In the genomic region with DNA sequence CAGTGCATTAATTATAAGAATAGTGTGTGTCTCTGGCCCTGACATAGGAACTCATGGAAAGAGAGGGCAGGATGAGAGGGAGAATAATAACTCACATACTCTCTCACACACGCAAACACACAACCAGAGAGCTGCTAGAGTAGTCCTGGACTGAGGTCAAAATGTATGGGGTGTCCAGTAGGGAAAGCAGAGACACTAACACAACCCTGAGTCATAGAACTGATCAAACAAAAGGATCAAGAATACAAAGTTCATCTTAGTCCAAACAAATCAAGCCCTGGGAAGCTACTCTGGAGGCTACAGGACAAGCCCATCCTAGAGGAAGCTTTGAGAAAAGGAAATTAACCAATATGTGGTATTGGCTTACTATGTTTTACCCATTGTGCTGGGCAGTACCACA, we compare ENCODE assay signal across 1 cellular context.
A peak's percentile ranks its signal among the peaks of the same experiment; 100 is the strongest.
TF ChIP-seq lines count a peak whose summit lies in the region.

No MANE protein-coding gene starts in this region.

TF ChIP-seq in HepG2, 621 proteins besides CTCF, POLR2A, EP300 and RAD21 (continued from another document and continues in another):
- no peak for TF ChIP-seq ARID4A (CRISPR knock-in tag; IDR thresholded peaks at IDR 0.05; ENCODE audit: borderline replicate concordance)
- no peak for TF ChIP-seq SOX6 (IDR thresholded peaks at IDR 0.05)
- TF ChIP-seq SOX6 (CRISPR knock-in tag; IDR thresholded peaks at IDR 0.05), result peak; percentile 87
- TF ChIP-seq ZFP37 (CRISPR knock-in tag; IDR thresholded peaks at IDR 0.05; ENCODE audit: borderline replicate concordance), result no peak
- TF ChIP-seq, protein P1, sequence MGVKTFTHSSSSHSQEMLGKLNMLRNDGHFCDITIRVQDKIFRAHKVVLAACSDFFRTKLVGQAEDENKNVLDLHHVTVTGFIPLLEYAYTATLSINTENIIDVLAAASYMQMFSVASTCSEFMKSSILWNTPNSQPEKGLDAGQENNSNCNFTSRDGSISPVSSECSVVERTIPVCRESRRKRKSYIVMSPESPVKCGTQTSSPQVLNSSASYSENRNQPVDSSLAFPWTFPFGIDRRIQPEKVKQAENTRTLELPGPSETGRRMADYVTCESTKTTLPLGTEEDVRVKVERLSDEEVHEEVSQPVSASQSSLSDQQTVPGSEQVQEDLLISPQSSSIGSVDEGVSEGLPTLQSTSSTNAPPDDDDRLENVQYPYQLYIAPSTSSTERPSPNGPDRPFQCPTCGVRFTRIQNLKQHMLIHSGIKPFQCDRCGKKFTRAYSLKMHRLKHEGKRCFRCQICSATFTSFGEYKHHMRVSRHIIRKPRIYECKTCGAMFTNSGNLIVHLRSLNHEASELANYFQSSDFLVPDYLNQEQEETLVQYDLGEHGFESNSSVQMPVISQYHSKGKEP (CRISPR knock-in tag; IDR thresholded peaks at IDR 0.05), result no peak
- peak; percentile 87; the same call in 1 of the 2 replicates for TF ChIP-seq HMG20A (CRISPR knock-in tag; IDR thresholded peaks at IDR 0.05; ENCODE audit: borderline replicate concordance)
- no peak for TF ChIP-seq BRD4 (CRISPR knock-in tag; IDR thresholded peaks at IDR 0.05)
- no peak for TF ChIP-seq MYNN (CRISPR knock-in tag; IDR thresholded peaks at IDR 0.05; ENCODE audit: low read depth)
- TF ChIP-seq NFYC (CRISPR knock-in tag; IDR thresholded peaks at IDR 0.05), result no peak
- no peak for TF ChIP-seq ZNF577 (CRISPR knock-in tag; IDR thresholded peaks at IDR 0.05; ENCODE audit: borderline replicate concordance, low read depth)
- TF ChIP-seq THAP8 (CRISPR knock-in tag; IDR thresholded peaks at IDR 0.05; ENCODE audit: borderline replicate concordance), result no peak
- no peak for TF ChIP-seq CENPX (CRISPR knock-in tag; IDR thresholded peaks at IDR 0.05)
- TF ChIP-seq, protein P2, sequence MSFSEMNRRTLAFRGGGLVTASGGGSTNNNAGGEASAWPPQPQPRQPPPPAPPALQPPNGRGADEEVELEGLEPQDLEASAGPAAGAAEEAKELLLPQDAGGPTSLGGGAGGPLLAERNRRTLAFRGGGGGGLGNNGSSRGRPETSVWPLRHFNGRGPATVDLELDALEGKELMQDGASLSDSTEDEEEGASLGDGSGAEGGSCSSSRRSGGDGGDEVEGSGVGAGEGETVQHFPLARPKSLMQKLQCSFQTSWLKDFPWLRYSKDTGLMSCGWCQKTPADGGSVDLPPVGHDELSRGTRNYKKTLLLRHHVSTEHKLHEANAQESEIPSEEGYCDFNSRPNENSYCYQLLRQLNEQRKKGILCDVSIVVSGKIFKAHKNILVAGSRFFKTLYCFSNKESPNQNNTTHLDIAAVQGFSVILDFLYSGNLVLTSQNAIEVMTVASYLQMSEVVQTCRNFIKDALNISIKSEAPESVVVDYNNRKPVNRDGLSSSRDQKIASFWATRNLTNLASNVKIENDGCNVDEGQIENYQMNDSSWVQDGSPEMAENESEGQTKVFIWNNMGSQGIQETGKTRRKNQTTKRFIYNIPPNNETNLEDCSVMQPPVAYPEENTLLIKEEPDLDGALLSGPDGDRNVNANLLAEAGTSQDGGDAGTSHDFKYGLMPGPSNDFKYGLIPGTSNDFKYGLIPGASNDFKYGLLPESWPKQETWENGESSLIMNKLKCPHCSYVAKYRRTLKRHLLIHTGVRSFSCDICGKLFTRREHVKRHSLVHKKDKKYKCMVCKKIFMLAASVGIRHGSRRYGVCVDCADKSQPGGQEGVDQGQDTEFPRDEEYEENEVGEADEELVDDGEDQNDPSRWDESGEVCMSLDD (CRISPR knock-in tag; IDR thresholded peaks at IDR 0.05; ENCODE audit: borderline replicate concordance), result no peak
- TF ChIP-seq PHF20 (CRISPR knock-in tag; IDR thresholded peaks at IDR 0.05), result no peak
- TF ChIP-seq SATB2 (CRISPR knock-in tag; IDR thresholded peaks at IDR 0.05), result no peak
- TF ChIP-seq, protein P3, sequence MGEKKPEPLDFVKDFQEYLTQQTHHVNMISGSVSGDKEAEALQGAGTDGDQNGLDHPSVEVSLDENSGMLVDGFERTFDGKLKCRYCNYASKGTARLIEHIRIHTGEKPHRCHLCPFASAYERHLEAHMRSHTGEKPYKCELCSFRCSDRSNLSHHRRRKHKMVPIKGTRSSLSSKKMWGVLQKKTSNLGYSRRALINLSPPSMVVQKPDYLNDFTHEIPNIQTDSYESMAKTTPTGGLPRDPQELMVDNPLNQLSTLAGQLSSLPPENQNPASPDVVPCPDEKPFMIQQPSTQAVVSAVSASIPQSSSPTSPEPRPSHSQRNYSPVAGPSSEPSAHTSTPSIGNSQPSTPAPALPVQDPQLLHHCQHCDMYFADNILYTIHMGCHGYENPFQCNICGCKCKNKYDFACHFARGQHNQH (CRISPR knock-in tag; IDR thresholded peaks at IDR 0.05), result 0 out of 2 replicates have a peak, but pooled peaks have one; percentile 28
- TF ChIP-seq YEATS2 (CRISPR knock-in tag; IDR thresholded peaks at IDR 0.05; ENCODE audit: borderline replicate concordance), result no peak
- no peak for TF ChIP-seq ZNF772 (CRISPR knock-in tag; IDR thresholded peaks at IDR 0.05)
- no peak for TF ChIP-seq ZNF672 (CRISPR knock-in tag; IDR thresholded peaks at IDR 0.05)
- TF ChIP-seq, protein P4, sequence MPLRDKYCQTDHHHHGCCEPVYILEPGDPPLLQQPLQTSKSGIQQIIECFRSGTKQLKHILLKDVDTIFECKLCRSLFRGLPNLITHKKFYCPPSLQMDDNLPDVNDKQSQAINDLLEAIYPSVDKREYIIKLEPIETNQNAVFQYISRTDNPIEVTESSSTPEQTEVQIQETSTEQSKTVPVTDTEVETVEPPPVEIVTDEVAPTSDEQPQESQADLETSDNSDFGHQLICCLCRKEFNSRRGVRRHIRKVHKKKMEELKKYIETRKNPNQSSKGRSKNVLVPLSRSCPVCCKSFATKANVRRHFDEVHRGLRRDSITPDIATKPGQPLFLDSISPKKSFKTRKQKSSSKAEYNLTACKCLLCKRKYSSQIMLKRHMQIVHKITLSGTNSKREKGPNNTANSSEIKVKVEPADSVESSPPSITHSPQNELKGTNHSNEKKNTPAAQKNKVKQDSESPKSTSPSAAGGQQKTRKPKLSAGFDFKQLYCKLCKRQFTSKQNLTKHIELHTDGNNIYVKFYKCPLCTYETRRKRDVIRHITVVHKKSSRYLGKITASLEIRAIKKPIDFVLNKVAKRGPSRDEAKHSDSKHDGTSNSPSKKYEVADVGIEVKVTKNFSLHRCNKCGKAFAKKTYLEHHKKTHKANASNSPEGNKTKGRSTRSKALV (CRISPR knock-in tag; IDR thresholded peaks at IDR 0.05), result no peak
- no peak for TF ChIP-seq ZNF484 (CRISPR knock-in tag; IDR thresholded peaks at IDR 0.05; ENCODE audit: borderline replicate concordance, low read depth)
- TF ChIP-seq HNRNPK (IDR thresholded peaks at IDR 0.05; ENCODE audit: low read depth, low read length, poor library complexity, severe bottlenecking), result no peak
- TF ChIP-seq ZNF143 (CRISPR knock-in tag; IDR thresholded peaks at IDR 0.05), result no peak
- TF ChIP-seq PAF1 (CRISPR knock-in tag; IDR thresholded peaks at IDR 0.05), result no peak
- TF ChIP-seq, protein P5, sequence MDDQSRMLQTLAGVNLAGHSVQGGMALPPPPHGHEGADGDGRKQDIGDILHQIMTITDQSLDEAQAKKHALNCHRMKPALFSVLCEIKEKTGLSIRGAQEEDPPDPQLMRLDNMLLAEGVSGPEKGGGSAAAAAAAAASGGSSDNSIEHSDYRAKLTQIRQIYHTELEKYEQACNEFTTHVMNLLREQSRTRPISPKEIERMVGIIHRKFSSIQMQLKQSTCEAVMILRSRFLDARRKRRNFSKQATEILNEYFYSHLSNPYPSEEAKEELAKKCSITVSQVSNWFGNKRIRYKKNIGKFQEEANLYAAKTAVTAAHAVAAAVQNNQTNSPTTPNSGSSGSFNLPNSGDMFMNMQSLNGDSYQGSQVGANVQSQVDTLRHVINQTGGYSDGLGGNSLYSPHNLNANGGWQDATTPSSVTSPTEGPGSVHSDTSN (CRISPR knock-in tag; IDR thresholded peaks at IDR 0.05; ENCODE audit: borderline replicate concordance), result no peak
- no peak for TF ChIP-seq ZNF180 (CRISPR knock-in tag; IDR thresholded peaks at IDR 0.05; ENCODE audit: borderline replicate concordance, low read depth)
- TF ChIP-seq ZNF567 (CRISPR knock-in tag; IDR thresholded peaks at IDR 0.05; ENCODE audit: borderline replicate concordance), result no peak
- no peak for TF ChIP-seq ZNF207 (IDR thresholded peaks at IDR 0.05; ENCODE audit: borderline replicate concordance)
- no peak for TF ChIP-seq TBX2 (CRISPR knock-in tag; IDR thresholded peaks at IDR 0.05; ENCODE audit: borderline replicate concordance)
- no peak for TF ChIP-seq ATRX (CRISPR knock-in tag; IDR thresholded peaks at IDR 0.05; ENCODE audit: borderline replicate concordance)
- TF ChIP-seq ZNF574 (CRISPR knock-in tag; IDR thresholded peaks at IDR 0.05), result no peak
- TF ChIP-seq, protein P6, sequence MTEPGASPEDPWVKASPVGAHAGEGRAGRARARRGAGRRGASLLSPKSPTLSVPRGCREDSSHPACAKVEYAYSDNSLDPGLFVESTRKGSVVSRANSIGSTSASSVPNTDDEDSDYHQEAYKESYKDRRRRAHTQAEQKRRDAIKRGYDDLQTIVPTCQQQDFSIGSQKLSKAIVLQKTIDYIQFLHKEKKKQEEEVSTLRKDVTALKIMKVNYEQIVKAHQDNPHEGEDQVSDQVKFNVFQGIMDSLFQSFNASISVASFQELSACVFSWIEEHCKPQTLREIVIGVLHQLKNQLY (CRISPR knock-in tag; IDR thresholded peaks at IDR 0.05), result no peak
- no peak for TF ChIP-seq ZNF317 (CRISPR knock-in tag; IDR thresholded peaks at IDR 0.05)
- TF ChIP-seq, protein P7, sequence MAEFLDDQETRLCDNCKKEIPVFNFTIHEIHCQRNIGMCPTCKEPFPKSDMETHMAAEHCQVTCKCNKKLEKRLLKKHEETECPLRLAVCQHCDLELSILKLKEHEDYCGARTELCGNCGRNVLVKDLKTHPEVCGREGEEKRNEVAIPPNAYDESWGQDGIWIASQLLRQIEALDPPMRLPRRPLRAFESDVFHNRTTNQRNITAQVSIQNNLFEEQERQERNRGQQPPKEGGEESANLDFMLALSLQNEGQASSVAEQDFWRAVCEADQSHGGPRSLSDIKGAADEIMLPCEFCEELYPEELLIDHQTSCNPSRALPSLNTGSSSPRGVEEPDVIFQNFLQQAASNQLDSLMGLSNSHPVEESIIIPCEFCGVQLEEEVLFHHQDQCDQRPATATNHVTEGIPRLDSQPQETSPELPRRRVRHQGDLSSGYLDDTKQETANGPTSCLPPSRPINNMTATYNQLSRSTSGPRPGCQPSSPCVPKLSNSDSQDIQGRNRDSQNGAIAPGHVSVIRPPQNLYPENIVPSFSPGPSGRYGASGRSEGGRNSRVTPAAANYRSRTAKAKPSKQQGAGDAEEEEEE (CRISPR knock-in tag; IDR thresholded peaks at IDR 0.05; ENCODE audit: borderline replicate concordance), result no peak
- no peak for TF ChIP-seq SRY (CRISPR knock-in tag; IDR thresholded peaks at IDR 0.05)
- no peak for TF ChIP-seq ZNF724P (CRISPR knock-in tag; IDR thresholded peaks at IDR 0.05; ENCODE audit: borderline replicate concordance)
- TF ChIP-seq XRCC5 (optimal IDR thresholded peaks at IDR 0.05; ENCODE audit: low read length), result no peak
- no peak for TF ChIP-seq POLR2AphosphoS5 (IDR thresholded peaks at IDR 0.05; ENCODE audit: low read depth, low read length)
- TF ChIP-seq NR0B2 (CRISPR knock-in tag; IDR thresholded peaks at IDR 0.05), result no peak
- TF ChIP-seq GATAD1 (CRISPR knock-in tag; IDR thresholded peaks at IDR 0.05), result peak; percentile 55; the same call in 1 of the 2 replicates
- no peak for TF ChIP-seq ZNF598 (CRISPR knock-in tag; IDR thresholded peaks at IDR 0.05; ENCODE audit: borderline replicate concordance)
